In genomic region chr9:2163231-2163885, GRCh38 we compare ENCODE assay signal across 21 cellular contexts.
DNase-seq lines count a peak whose midpoint lies in the region; ATAC-seq and TF ChIP-seq lines count a peak whose summit lies in the region.
"Had no signal": no experiment of that assay in that cellular context is flagged by ENCODE, and none has a peak within 500 bp of the region (broad histone marks: within the 10 kb centered on the region; RNA-seq: fewer than 3 reads in every experiment).

No MANE protein-coding gene starts in this region.

- no peak overlapping the region for H3K9ac ChIP-seq in endodermal cell (ENCODE audit: extremely low read depth, low read length, poor library complexity, severe bottlenecking)
- H3K9ac ChIP-seq: KMS-11 had no signal

- DNase-seq in activated CD4-positive, alpha-beta T cell treated with anti-CD3 and anti-CD28 coated beads, Interleukin-2, amount 10 ng/mL, durations not matched to agents 24 days and 14 days = no peak
- no peak for DNase-seq in activated CD4-positive, alpha-beta T cell treated with anti-CD3 and anti-CD28 coated beads for 4 hours
- DNase-seq in epithelial cell of esophagus (ENCODE audit: low read depth) (peak; percentile 44), kidney epithelial cell (ENCODE audit: low read depth) (peak; percentile 57), GF-D8 (lab: John Stamatoyannopoulos, UW) (no peak), endodermal cell (no peak), HuH-7 (ENCODE audit: low spot score) (no peak)
- DNase-seq: 8988T, NCI-H1048, NCI-H1436 treated with DMSO at 0.1 percent for 48 hours, NCI-H2029 treated with DMSO at 0.1 percent for 48 hours, NCI-H2171 treated with DMSO at 0.1 percent for 48 hours, NCI-H446 treated with DMSO at 0.1 percent for 48 hours, PC-3 had no signal

- H3K4me1 Mint-ChIP-seq in activated CD4-positive, alpha-beta T cell treated with anti-CD3 and anti-CD28 coated beads, Interleukin-2, amount 10 ng/mL, durations not matched to agents 24 days and 14 days = peaks cover 23% of the 10 kb centered on the region
- peaks cover 51% of the 10 kb centered on the region for H3K4me1 Mint-ChIP-seq in endodermal cell

- WGBS in endodermal cell (ENCODE audit: insufficient coverage in 1 of 2, insufficient read length in 1 of 2), 2 experiments = 93 to 100% methylated on average over 4 to 6 of the region's 6 CpGs

- H3K27ac ChIP-seq in endodermal cell (ENCODE audit: low read depth, low read length) = no peak overlapping the region
- H3K27ac ChIP-seq: C4-2B, KMS-11, SJSA1 had no signal

- H3K36me3 ChIP-seq in kidney epithelial cell (ENCODE audit: control insufficient read depth, insufficient read depth, low read length) (no peaks in the 10 kb centered on the region), endodermal cell (ENCODE audit: control insufficient read depth, insufficient read depth, low read length) (no peaks in the 10 kb centered on the region)
- H3K36me3 ChIP-seq: SJSA1 had no signal

- H3K9me3 Mint-ChIP-seq in activated CD4-positive, alpha-beta T cell treated with anti-CD3 and anti-CD28 coated beads, Interleukin-2, amount 10 ng/mL, durations not matched to agents 24 days and 14 days = no peaks in the 10 kb centered on the region
- no peaks in the 10 kb centered on the region for H3K9me3 Mint-ChIP-seq in endodermal cell
- H3K9me3 Mint-ChIP-seq: GM23338 had no signal

- peak overlapping the region; percentile 20 for H3K27ac Mint-ChIP-seq in activated CD4-positive, alpha-beta T cell treated with anti-CD3 and anti-CD28 coated beads, Interleukin-2, amount 10 ng/mL, durations not matched to agents 24 days and 14 days
- no peak overlapping the region for H3K27ac Mint-ChIP-seq in endodermal cell

- intact Hi-C loops in activated CD4-positive, alpha-beta T cell treated with anti-CD3 and anti-CD28 coated beads, Interleukin-2, amount 10 ng/mL, durations not matched to agents 24 days and 14 days (cut with micrococcal nuclease) = no loop called here

- no peaks in the 10 kb centered on the region for H3K9me3 ChIP-seq in endodermal cell (ENCODE audit: control insufficient read depth, low read length)
- H3K9me3 ChIP-seq: SJSA1 had no signal

- H3K4me1 ChIP-seq in endodermal cell (ENCODE audit: control insufficient read depth, insufficient read depth, low read length) = peaks cover 29% of the 10 kb centered on the region
- H3K4me1 ChIP-seq: SJSA1 had no signal

- TF ChIP-seq CTCF in epithelial cell of esophagus (IDR thresholded peaks at IDR 0.05; ENCODE audit: insufficient read depth, low read depth, low read length, missing control alignments) (no peak), kidney epithelial cell (IDR thresholded peaks at IDR 0.05; ENCODE audit: insufficient read depth, low read length, poor library complexity, severe bottlenecking) (no peak), endodermal cell (conservative IDR thresholded peaks at IDR 0.05) (no peak)

- no peaks in the 10 kb centered on the region for H3K27me3 ChIP-seq in kidney epithelial cell (ENCODE audit: control insufficient read depth, insufficient read depth, low read length)
- peaks cover 4% of the 10 kb centered on the region for H3K27me3 ChIP-seq in endodermal cell (ENCODE audit: control insufficient read depth, insufficient read depth, low read length, poor library complexity, severe bottlenecking)
- H3K27me3 ChIP-seq: SJSA1 had no signal

- no peak overlapping the region for H3K4me3 ChIP-seq in epithelial cell of esophagus (ENCODE audit: low read length)
- H3K4me3 ChIP-seq in kidney epithelial cell (ENCODE audit: low read depth, low read length) = no peak overlapping the region
- H3K4me3 ChIP-seq in endodermal cell (ENCODE audit: low read length) = no peak overlapping the region
- H3K4me3 ChIP-seq: GM23338, SJSA1 had no signal

- no peak overlapping the region for H3K4me3 Mint-ChIP-seq in activated CD4-positive, alpha-beta T cell treated with anti-CD3 and anti-CD28 coated beads, Interleukin-2, amount 10 ng/mL, durations not matched to agents 24 days and 14 days
- H3K4me3 Mint-ChIP-seq in endodermal cell = no peak overlapping the region
- H3K4me3 Mint-ChIP-seq: GM23338 had no signal

- peaks cover 40% of the 10 kb centered on the region for H3K36me3 Mint-ChIP-seq in activated CD4-positive, alpha-beta T cell treated with anti-CD3 and anti-CD28 coated beads, Interleukin-2, amount 10 ng/mL, durations not matched to agents 24 days and 14 days (ENCODE audit: low read depth)
- H3K36me3 Mint-ChIP-seq in endodermal cell (ENCODE audit: low read depth) = no peaks in the 10 kb centered on the region

- ATAC-seq in HG02798 (IDR thresholded peaks at IDR 0.05; ENCODE audit: poor library complexity, unreplicated experiment) = no peak
- ATAC-seq: GM23338, HCT116, HepG2, PC-3 had no signal

- no peaks in the 10 kb centered on the region for H3K27me3 Mint-ChIP-seq in activated CD4-positive, alpha-beta T cell treated with anti-CD3 and anti-CD28 coated beads, Interleukin-2, amount 10 ng/mL, durations not matched to agents 24 days and 14 days
- H3K27me3 Mint-ChIP-seq in endodermal cell (ENCODE audit: insufficient read depth) = peaks cover 15% of the 10 kb centered on the region

Comparison
In these comparisons a context has a peak if more than half of its experiments do, and no peak if none do; other contexts are left out.
1. DNase-seq: peak in epithelial cell of esophagus (single experiment) and kidney epithelial cell (single experiment); none in activated CD4-positive, alpha-beta T cell treated with anti-CD3 and anti-CD28 coated beads, Interleukin-2, amount 10 ng/mL, durations not matched to agents 24 days and 14 days (single experiment), activated CD4-positive, alpha-beta T cell treated with anti-CD3 and anti-CD28 coated beads for 4 hours (0 of 2), GF-D8 (single experiment), endodermal cell (single experiment) and HuH-7 (single experiment).